In the genomic region with DNA sequence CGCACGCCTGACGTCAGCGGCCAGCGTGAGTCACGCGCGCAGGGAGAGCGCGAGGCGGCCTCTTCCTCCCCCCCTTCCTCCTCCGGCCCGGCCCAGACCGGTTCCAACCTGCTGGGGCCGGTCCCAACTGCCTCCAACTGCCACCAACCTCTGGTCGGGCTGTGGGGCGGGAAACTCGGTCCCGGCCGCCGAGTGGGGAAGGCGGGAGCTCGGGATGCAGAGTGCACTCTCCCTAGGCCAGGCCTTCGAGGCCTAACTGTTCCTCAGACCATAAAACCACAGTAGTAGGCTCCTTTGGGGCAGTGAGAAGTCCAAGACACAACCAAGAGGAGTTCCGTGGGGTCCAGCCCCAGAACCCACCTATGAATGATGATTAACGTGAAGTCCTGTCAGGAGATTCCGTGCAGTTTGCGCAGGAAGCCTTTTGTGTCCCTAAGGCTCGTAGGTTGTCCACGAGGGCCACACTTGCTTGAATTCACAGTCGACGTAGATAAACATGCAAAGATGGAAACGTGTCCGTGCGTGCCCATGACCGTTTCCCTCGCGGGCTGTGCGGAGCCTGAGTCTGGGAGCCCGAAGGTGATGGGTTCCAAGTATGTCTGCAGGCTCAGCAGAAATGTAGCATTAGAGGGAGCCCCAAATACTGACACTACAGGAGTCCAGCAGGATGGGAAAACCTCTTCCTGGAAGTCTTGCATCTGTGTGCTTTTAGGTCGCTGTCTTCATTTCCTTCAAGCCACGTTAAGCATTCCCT, we compare ENCODE assay signal across 8 cellular contexts. TPM values are rescaled to one million over a fixed set of nuclear protein-coding genes. Genes with fewer than 3 reads are reported as not detected.
DNase-seq lines count a peak whose midpoint lies in the region; ATAC-seq lines count a peak whose summit lies in the region.

No MANE protein-coding gene starts in this region.

- no peaks in the 10 kb centered on the region for H3K36me3 ChIP-seq in esophagus (ENCODE audit: control insufficient read depth in 2 of 2, insufficient read depth in 2 of 2, low read length in 1 of 2)
- no peaks in the 10 kb centered on the region for H3K36me3 ChIP-seq in muscle layer of colon (ENCODE audit: insufficient read depth, low read length)

- WGBS in esophagus, 2 donors = 2 to 8% methylated on average over 36 to 42 of the region's 42 CpGs

- H3K27ac ChIP-seq in esophagus (ENCODE audit: low read depth in 2 of 2, low read length in 1 of 2) = peak overlapping the region; percentile 98 to 100
- H3K27ac ChIP-seq in muscle layer of colon (ENCODE audit: low read depth, low read length) = peak overlapping the region; percentile 96

- H3K9ac ChIP-seq in muscle layer of colon (ENCODE audit: low read length) = peak overlapping the region; percentile 81

- H3K9me3 ChIP-seq in esophagus (ENCODE audit: control insufficient read depth in 2 of 2, insufficient read depth in 1 of 2, low read depth in 1 of 2, low read length in 1 of 2) = no peaks in the 10 kb centered on the region
- no peaks in the 10 kb centered on the region for H3K9me3 ChIP-seq in muscle layer of colon (ENCODE audit: low read length)

- H3K27me3 ChIP-seq in esophagus (ENCODE audit: control insufficient read depth in 1 of 2, insufficient read depth in 2 of 2, low read length in 2 of 2) (no peaks in the 10 kb centered on the region), muscle layer of colon (ENCODE audit: control insufficient read depth in 1 of 2, insufficient read depth in 2 of 2, low read length in 2 of 2) (no peaks in the 10 kb centered on the region)

- H3K4me3 ChIP-seq in esophagus (ENCODE audit: low read depth in 1 of 2, low read length in 2 of 2) (peak overlapping the region; percentile 51 to 78), muscle layer of colon (ENCODE audit: low read depth in 1 of 2, low read length in 2 of 2) (peak overlapping the region; percentile 57 to 88)

- peak; percentile 66 for ATAC-seq in GM19324 (IDR thresholded peaks at IDR 0.05; ENCODE audit: low FRiP score, unreplicated experiment)
- peak; percentile 52 for ATAC-seq in HG03442 (IDR thresholded peaks at IDR 0.05; ENCODE audit: unreplicated experiment)

- H3K4me1 ChIP-seq in esophagus (ENCODE audit: control insufficient read depth in 2 of 2, insufficient read depth in 2 of 2, low read length in 1 of 2) (peaks cover 2 to 5% of the 10 kb centered on the region in 2 donors), muscle layer of colon (ENCODE audit: insufficient read depth, low read length) (peaks cover 39% of the 10 kb centered on the region)

- DNase-seq in CD1c-positive myeloid dendritic cell (ENCODE audit: extremely low spot score) (peak; percentile 95), NCI-H82 (lab: John Stamatoyannopoulos, UW) (peak; percentile 95)
- DNase-seq in activated CD8-positive, alpha-beta memory T cell treated with anti-CD3 and anti-CD28 coated beads, Interleukin-2, amount 50 U/mL, for 4 hours = peak; percentile 81
- peak; percentile 75 to 87 for DNase-seq in stimulated activated CD8-positive, alpha-beta memory T cell treated with anti-CD3 and anti-CD28 coated beads, Interleukin-7, amount 100 ng/mL, for 4 hours (ENCODE audit: low read depth in 2 of 2)

RNA-seq across cellular contexts. Expression of gene UNK, which starts 0.6 kb away (rescaled TPM):
- polyA plus RNA-seq in esophagus = 10 to 100 TPM; 18.2 to 26.3 TPM

RNA-seq across cellular contexts. Expression of gene GALK1, which starts 20.2 kb away (rescaled TPM):
- 10 to 100 TPM; 27.9 to 29.5 TPM for polyA plus RNA-seq in esophagus

RNA-seq across cellular contexts. Expression of gene UNC13D, which starts 59.0 kb away (rescaled TPM):
- polyA plus RNA-seq in esophagus = 10 to 100 TPM; 21.0 to 22.4 TPM

Comparison
In these comparisons a context has a peak if more than half of its experiments do, and no peak if none do; other contexts are left out.
1. Peak in every context shown above with its lines: DNase-seq, ATAC-seq, H3K4me3 ChIP-seq and H3K27ac ChIP-seq.